8 cellular contexts compared by ENCODE assay signal in the genomic region with DNA sequence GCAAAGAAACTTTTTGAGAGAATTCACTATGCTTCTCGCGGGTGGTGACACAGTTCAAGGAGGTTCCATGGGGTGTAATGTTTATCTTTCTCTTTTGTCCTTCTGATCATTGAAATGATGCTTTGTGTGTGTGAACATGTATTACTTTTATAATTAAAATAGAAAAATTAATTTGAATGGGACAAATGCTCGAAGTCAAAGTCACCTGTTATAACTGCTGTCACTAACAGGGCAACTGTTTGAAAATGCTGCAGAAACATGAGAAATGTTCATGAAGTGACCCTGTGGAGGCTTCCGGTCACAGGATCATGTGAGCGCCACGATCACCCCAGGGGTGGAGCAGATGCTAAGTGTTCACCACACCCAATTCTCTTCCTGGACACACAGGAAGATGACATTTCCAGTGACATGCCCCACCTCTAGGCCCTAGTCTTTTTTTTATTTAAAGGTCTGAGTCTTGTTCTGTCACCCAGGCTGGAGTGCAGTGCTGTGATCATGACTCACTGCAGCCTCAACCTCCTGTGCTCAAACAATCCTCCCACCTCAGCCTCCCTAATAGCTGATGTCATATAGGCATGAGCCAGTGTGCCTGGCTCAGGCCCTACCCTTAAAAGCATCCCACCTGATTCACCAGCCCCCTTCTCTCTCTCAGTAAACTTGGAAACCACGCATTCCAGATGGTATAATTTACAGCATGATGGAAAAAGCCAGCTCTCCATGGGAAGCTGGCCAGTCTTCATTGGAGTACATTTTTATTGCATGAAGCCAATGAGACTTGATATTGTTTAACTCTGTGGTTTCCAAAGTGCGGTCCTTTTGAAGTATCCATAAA. TPM values are rescaled to one million over a fixed set of nuclear protein-coding genes. Genes with fewer than 3 reads are reported as not detected.
A peak's percentile ranks its signal among the peaks of the same experiment; 100 is the strongest.
DNase-seq lines count a peak whose midpoint lies in the region; ATAC-seq, FAIRE-seq and TF ChIP-seq lines count a peak whose summit lies in the region.

No MANE protein-coding gene starts in this region.

- no peak overlapping the region for H3K27ac ChIP-seq in HCT116 (ENCODE audit: low read depth, low read length)

- peak overlapping the region; percentile 66 to 87 (median 79) for H3K4me3 Mint-ChIP-seq in immature natural killer cell

- H3K4me1 ChIP-seq in HCT116 (ENCODE audit: control insufficient read depth in 1 of 2, insufficient read depth in 2 of 2, low read length in 2 of 2): peaks cover 5 to 18% of the 10 kb centered on the region in 2 experiments; a peak in 3 of 4 replicates

- H3K9ac ChIP-seq in HCT116 (ENCODE audit: low read length): no peak overlapping the region

- H3K27ac Mint-ChIP-seq in immature natural killer cell: peak overlapping the region; percentile 89 to 99 (median 96)

- no peaks in the 10 kb centered on the region for H3K27me3 ChIP-seq in HCT116 (ENCODE audit: insufficient read depth, low read length)

- H3K79me2 ChIP-seq in HCT116 (ENCODE audit: insufficient read depth, low read length): no peaks in the 10 kb centered on the region

- peak; percentile 81 for DNase-seq in A172 (ENCODE audit: low spot score)
- no peak for DNase-seq in HCT116 (ENCODE audit: low read depth, low spot score)
- DNase-seq in activated CD4-positive, alpha-beta T cell treated with anti-CD3 and anti-CD28 coated beads for 4 hours: peak; percentile 26 to 35
- peak; percentile 70 to 79 (median 78) for DNase-seq in immature natural killer cell
- peak; percentile 70 for DNase-seq in urothelium cell line (ENCODE audit: low spot score)
- DNase-seq in KG1 (lab: John Stamatoyannopoulos, UW): no peak
- DNase-seq in SKM-1 treated with dmso at 0.1 percent for 144 hours (lab: John Stamatoyannopoulos, UW; ENCODE audit: unreplicated experiment): no peak
- no peak for DNase-seq in NCI-H2081 (lab: John Stamatoyannopoulos, UW)

- H3K9me3 ChIP-seq in HCT116 (ENCODE audit: control insufficient read depth in 1 of 2, insufficient read depth in 1 of 2, low read depth in 1 of 2, low read length in 2 of 2): no peaks in the 10 kb centered on the region

- H3K9me2 ChIP-seq in HCT116 (ENCODE audit: insufficient read depth): no peaks in the 10 kb centered on the region

- H2AFZ ChIP-seq in HCT116 (ENCODE audit: low read depth, low read length, poor library complexity, severe bottlenecking): no peak overlapping the region

- H4K20me1 ChIP-seq in HCT116 (ENCODE audit: insufficient read depth): no peaks in the 10 kb centered on the region

- H3K27me3 Mint-ChIP-seq in immature natural killer cell (ENCODE audit: low read depth in 3 of 3): peaks cover 6% of the 10 kb centered on the region in 3 donors

- no TSS peak for BruUV-seq in HCT116 (replicated peaks; lab: Mats Ljungman, UMichigan)

- H3K36me3 Mint-ChIP-seq in immature natural killer cell: peaks cover 0 to 6% (median 2%) of the 10 kb centered on the region in 3 donors

- POLR2A ChIA-PET in HCT116 (lab: Charles Lee): no interaction called here

- no peaks in the 10 kb centered on the region for H3K36me3 ChIP-seq in HCT116 (ENCODE audit: control insufficient read depth in 1 of 2, insufficient read depth in 2 of 2, low read length in 2 of 2)

- FAIRE-seq in urothelium cell line (lab: Jason Lieb, UNC): no peak

- ATAC-seq in HCT116: peak; percentile 61

- CTCF ChIA-PET in HCT116 (lab: Charles Lee): interaction anchor here (1.3 to 1.4 kb wide), 2 partner anchors 10 to 17 kb away, joined by 4 to 5 read pairs; no protein-coding TSS in a partner anchor

- no peak for TF ChIP-seq RAD21 in HCT116 (IDR thresholded peaks at IDR 0.05; ENCODE audit: low read depth)

- RAD21 ChIA-PET in HCT116 (lab: Charles Lee; ENCODE audit: low non-redundant PET in 1 of 2, low total read pairs in 2 of 2, uncharacterized antibody in 2 of 2, unreplicated experiment in 2 of 2): no interaction called here

- no peak for TF ChIP-seq POLR2A in HCT116 (IDR thresholded peaks at IDR 0.05; ENCODE audit: borderline replicate concordance, extremely low read depth, insufficient read depth, insufficient read length)

- peaks cover 54 to 60% of the 10 kb centered on the region in 2 donors for H3K4me1 Mint-ChIP-seq in immature natural killer cell

- TF ChIP-seq CTCF in HCT116 (IDR thresholded peaks at IDR 0.05 in 2 of 3, conservative IDR thresholded peaks at IDR 0.05 in 1 of 3; ENCODE audit: borderline replicate concordance in 1 of 3, insufficient read depth in 1 of 3, low read depth in 2 of 3, low read length in 2 of 3): no peak

- intact Hi-C loops in HCT116 (cut with micrococcal nuclease): no loop called here

- H3K9me3 Mint-ChIP-seq in immature natural killer cell: no peaks in the 10 kb centered on the region

- H3K4me2 ChIP-seq in HCT116 (ENCODE audit: low read length): peak overlapping the region; percentile 28; the same call in 1 of the 2 replicates

- no peak overlapping the region for H3K4me3 ChIP-seq in HCT116 (replicated peaks in 1 of 2; ENCODE audit: low read depth in 1 of 2, low read length in 2 of 2)

TF ChIP-seq in HCT116, 20 proteins besides CTCF, POLR2A, EP300 and RAD21:
- no peak for TF ChIP-seq TCF7L2 (IDR thresholded peaks at IDR 0.05; ENCODE audit: borderline replicate concordance, extremely low read depth, insufficient read depth, insufficient read length)
- peak; percentile 15; the same call in 1 of the 2 replicates for TF ChIP-seq FOSL1 (IDR thresholded peaks at IDR 0.05; ENCODE audit: low read depth)
- TF ChIP-seq CBX3 (IDR thresholded peaks at IDR 0.05; ENCODE audit: low read depth): peak; percentile 16; the same call in 1 of the 2 replicates

RNA-seq across cellular contexts. Expression of a gene that starts 21.1 kb away (rescaled TPM):
- not detected in 2 replicates for total RNA-seq in A172 (2014; rRNA removed; shearing (Covaris generic))
- not detected for total RNA-seq in HCT116 (2021; ENCODE audit: unreplicated experiment)
- not detected in 2 replicates for polyA plus RNA-seq in HCT116 (2012)
- polyA plus RNA-seq in immature natural killer cell: not detected

RNA-seq across cellular contexts. Expression of a gene that starts 23.4 kb away (rescaled TPM):
- total RNA-seq in A172 (2014; rRNA removed; shearing (Covaris generic)): 66.8 and 77.5 TPM in 2 replicates
- total RNA-seq in HCT116 (2021; ENCODE audit: unreplicated experiment): 36.6 TPM
- 35.1 and 36.8 TPM in 2 replicates for polyA plus RNA-seq in HCT116 (2012)
- 100 to 1,000 TPM; 192 to 330 (median 205) TPM for polyA plus RNA-seq in immature natural killer cell

RNA-seq across cellular contexts. Expression of a gene that starts 24.2 kb away (rescaled TPM):
- total RNA-seq in A172 (2014; rRNA removed; shearing (Covaris generic)): 21.6 and 31.6 TPM in 2 replicates
- total RNA-seq in HCT116 (2021; ENCODE audit: unreplicated experiment): 60.0 TPM
- polyA plus RNA-seq in HCT116 (2012): 34.2 and 34.4 TPM in 2 replicates
- polyA plus RNA-seq in immature natural killer cell: 1 to 10 TPM; 2.0 to 7.5 (median 3.3) TPM

RNA-seq across cellular contexts. Expression of a gene that starts 57.9 kb away (rescaled TPM):
- 29.7 and 30.3 TPM in 2 replicates for total RNA-seq in A172 (2014; rRNA removed; shearing (Covaris generic))
- 48.3 TPM for total RNA-seq in HCT116 (2021; ENCODE audit: unreplicated experiment)
- polyA plus RNA-seq in HCT116 (2012): 27.6 and 31.8 TPM in 2 replicates
- polyA plus RNA-seq in immature natural killer cell: 10 to 100 TPM; 24.8 to 60.4 (median 28.4) TPM

Comparison
In these comparisons a context has a peak if more than half of its experiments do, and no peak if none do; other contexts are left out.
1. DNase-seq: peak in A172 (single experiment), activated CD4-positive, alpha-beta T cell treated with anti-CD3 and anti-CD28 coated beads for 4 hours (2 of 2), immature natural killer cell (3 of 3) and urothelium cell line (single experiment); none in HCT116 (single experiment), KG1 (single experiment), SKM-1 treated with dmso at 0.1 percent for 144 hours (single experiment) and NCI-H2081 (0 of 2).